In genomic region chr7:28466341-28466740, GRCh38 we compare ENCODE assay signal across 1 cellular context.
TF ChIP-seq lines count a peak whose summit lies in the region.

No MANE protein-coding gene starts in this region.

TF ChIP-seq in WTC11, 78 proteins besides CTCF, POLR2A, EP300 and RAD21 (continued from another document):
- TF ChIP-seq, protein P1, sequence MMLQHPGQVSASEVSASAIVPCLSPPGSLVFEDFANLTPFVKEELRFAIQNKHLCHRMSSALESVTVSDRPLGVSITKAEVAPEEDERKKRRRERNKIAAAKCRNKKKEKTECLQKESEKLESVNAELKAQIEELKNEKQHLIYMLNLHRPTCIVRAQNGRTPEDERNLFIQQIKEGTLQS (CRISPR knock-in tag; conservative IDR thresholded peaks at IDR 0.05): no peak
- TF ChIP-seq TEAD1 (CRISPR knock-in tag; IDR thresholded peaks at IDR 0.05): no peak
- TF ChIP-seq ZNF396 (CRISPR knock-in tag; IDR thresholded peaks at IDR 0.05; ENCODE audit: borderline replicate concordance): no peak
- TF ChIP-seq, protein P2, sequence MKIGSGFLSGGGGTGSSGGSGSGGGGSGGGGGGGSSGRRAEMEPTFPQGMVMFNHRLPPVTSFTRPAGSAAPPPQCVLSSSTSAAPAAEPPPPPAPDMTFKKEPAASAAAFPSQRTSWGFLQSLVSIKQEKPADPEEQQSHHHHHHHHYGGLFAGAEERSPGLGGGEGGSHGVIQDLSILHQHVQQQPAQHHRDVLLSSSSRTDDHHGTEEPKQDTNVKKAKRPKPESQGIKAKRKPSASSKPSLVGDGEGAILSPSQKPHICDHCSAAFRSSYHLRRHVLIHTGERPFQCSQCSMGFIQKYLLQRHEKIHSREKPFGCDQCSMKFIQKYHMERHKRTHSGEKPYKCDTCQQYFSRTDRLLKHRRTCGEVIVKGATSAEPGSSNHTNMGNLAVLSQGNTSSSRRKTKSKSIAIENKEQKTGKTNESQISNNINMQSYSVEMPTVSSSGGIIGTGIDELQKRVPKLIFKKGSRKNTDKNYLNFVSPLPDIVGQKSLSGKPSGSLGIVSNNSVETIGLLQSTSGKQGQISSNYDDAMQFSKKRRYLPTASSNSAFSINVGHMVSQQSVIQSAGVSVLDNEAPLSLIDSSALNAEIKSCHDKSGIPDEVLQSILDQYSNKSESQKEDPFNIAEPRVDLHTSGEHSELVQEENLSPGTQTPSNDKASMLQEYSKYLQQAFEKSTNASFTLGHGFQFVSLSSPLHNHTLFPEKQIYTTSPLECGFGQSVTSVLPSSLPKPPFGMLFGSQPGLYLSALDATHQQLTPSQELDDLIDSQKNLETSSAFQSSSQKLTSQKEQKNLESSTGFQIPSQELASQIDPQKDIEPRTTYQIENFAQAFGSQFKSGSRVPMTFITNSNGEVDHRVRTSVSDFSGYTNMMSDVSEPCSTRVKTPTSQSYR (CRISPR knock-in tag; IDR thresholded peaks at IDR 0.05): no peak
- no peak for TF ChIP-seq TCF7 (CRISPR knock-in tag; IDR thresholded peaks at IDR 0.05; ENCODE audit: low read depth)
- TF ChIP-seq E2F1 (CRISPR knock-in tag; IDR thresholded peaks at IDR 0.05): no peak
